16 cellular contexts compared by ENCODE assay signal in genomic region chr2:69952336-69953115, GRCh38. TPM values are rescaled to one million over a fixed set of nuclear protein-coding genes. Genes with fewer than 3 reads are reported as not detected.
DNase-seq lines count a peak whose midpoint lies in the region; ATAC-seq and TF ChIP-seq lines count a peak whose summit lies in the region.
"Had no signal": no experiment of that assay in that cellular context is flagged by ENCODE, and none has a peak within 500 bp of the region (broad histone marks: within the 10 kb centered on the region; RNA-seq: fewer than 3 reads in every experiment).

No MANE protein-coding gene starts in this region.

- no peak for DNase-seq in CD14-positive monocyte (ENCODE audit: low spot score)
- peak; percentile 26 for DNase-seq in CD1c-positive myeloid dendritic cell (ENCODE audit: extremely low spot score)
- peak; percentile 39 to 70 for DNase-seq in NOMO-1 (lab: John Stamatoyannopoulos, UW; ENCODE audit: unreplicated experiment in 2 of 2)
- no peak for DNase-seq in central memory CD8-positive, alpha-beta T cell (ENCODE audit: low spot score in 2 of 2)
- DNase-seq in globus pallidus (ENCODE audit: low spot score) = no peak
- DNase-seq in GM10266 (ENCODE audit: extremely low spot score) = no peak
- DNase-seq: BE2C, EL, NCI-H1105, NCI-H1930, NCI-H2171, NCI-H446 treated with DMSO at 0.1 percent for 48 hours, NCI-H774, SJCRH30, SW 1271 had no signal

- no peak for ATAC-seq in central memory CD8-positive, alpha-beta T cell (replicated peaks; ENCODE audit: extremely low read depth, poor library complexity, severe bottlenecking)
- no peak for ATAC-seq in GM19023 (IDR thresholded peaks at IDR 0.05; ENCODE audit: unreplicated experiment)

- H3K4me3 Mint-ChIP-seq in CD14-positive monocyte = peak overlapping the region; percentile 32 to 61
- H3K4me3 Mint-ChIP-seq in central memory CD8-positive, alpha-beta T cell = no peak overlapping the region

- H3K36me3 Mint-ChIP-seq in CD14-positive monocyte = no peaks in the 10 kb centered on the region
- H3K36me3 Mint-ChIP-seq in central memory CD8-positive, alpha-beta T cell (ENCODE audit: insufficient read depth) = peaks cover under 1% of the 10 kb centered on the region

- intact Hi-C loops in CD14-positive monocyte (cut with micrococcal nuclease) = no loop called here

- H3K4me1 Mint-ChIP-seq in CD14-positive monocyte = peaks cover 61% of the 10 kb centered on the region
- H3K4me1 Mint-ChIP-seq in central memory CD8-positive, alpha-beta T cell = peaks cover 2% of the 10 kb centered on the region

- TF ChIP-seq CTCF in CD14-positive monocyte (IDR thresholded peaks at IDR 0.05) = peak; percentile 25
- TF ChIP-seq CTCF in GM10266 (IDR thresholded peaks at IDR 0.05; ENCODE audit: control insufficient read depth, insufficient read depth, low read depth, missing control alignments) = no peak

- peaks cover 0 to 3% (median 0%) of the 10 kb centered on the region in 3 donors for H3K27me3 Mint-ChIP-seq in CD14-positive monocyte (ENCODE audit: low read depth in 3 of 3)
- H3K27me3 Mint-ChIP-seq in central memory CD8-positive, alpha-beta T cell = peaks cover 8% of the 10 kb centered on the region

- peak overlapping the region; percentile 73 to 92 (median 90) for H3K27ac Mint-ChIP-seq in CD14-positive monocyte
- peak overlapping the region; percentile 13 for H3K27ac Mint-ChIP-seq in central memory CD8-positive, alpha-beta T cell (ENCODE audit: low read depth)

- peaks cover 0 to 3% (median 0%) of the 10 kb centered on the region in 7 donors for H3K9me3 Mint-ChIP-seq in CD14-positive monocyte
- H3K9me3 Mint-ChIP-seq in central memory CD8-positive, alpha-beta T cell = no peaks in the 10 kb centered on the region

RNA-seq across cellular contexts. Expression of gene ASPRV1, which starts 8.9 kb away (rescaled TPM):
- polyA plus RNA-seq in CD14-positive monocyte = under 1 TPM; 0.25 to 0.27 TPM

RNA-seq across cellular contexts. Expression of gene MXD1, which starts 37.6 kb away (rescaled TPM):
- polyA plus RNA-seq in CD14-positive monocyte = 100 to 1,000 TPM in 1 of 2 donors, 10 to 100 TPM in 1; 83.1 to 112 TPM

RNA-seq across cellular contexts. Expression of gene SNRNP27, which starts 58.8 kb away (rescaled TPM):
- 10 to 100 TPM; 47.4 to 54.8 TPM for polyA plus RNA-seq in CD14-positive monocyte

Comparison
In these comparisons a context has a peak if more than half of its experiments do, and no peak if none do; other contexts are left out.
1. DNase-seq: peak in CD1c-positive myeloid dendritic cell (single experiment) and NOMO-1 (2 of 2); none in CD14-positive monocyte (single experiment), central memory CD8-positive, alpha-beta T cell (0 of 2), globus pallidus (single experiment) and GM10266 (single experiment).